In the genomic region with DNA sequence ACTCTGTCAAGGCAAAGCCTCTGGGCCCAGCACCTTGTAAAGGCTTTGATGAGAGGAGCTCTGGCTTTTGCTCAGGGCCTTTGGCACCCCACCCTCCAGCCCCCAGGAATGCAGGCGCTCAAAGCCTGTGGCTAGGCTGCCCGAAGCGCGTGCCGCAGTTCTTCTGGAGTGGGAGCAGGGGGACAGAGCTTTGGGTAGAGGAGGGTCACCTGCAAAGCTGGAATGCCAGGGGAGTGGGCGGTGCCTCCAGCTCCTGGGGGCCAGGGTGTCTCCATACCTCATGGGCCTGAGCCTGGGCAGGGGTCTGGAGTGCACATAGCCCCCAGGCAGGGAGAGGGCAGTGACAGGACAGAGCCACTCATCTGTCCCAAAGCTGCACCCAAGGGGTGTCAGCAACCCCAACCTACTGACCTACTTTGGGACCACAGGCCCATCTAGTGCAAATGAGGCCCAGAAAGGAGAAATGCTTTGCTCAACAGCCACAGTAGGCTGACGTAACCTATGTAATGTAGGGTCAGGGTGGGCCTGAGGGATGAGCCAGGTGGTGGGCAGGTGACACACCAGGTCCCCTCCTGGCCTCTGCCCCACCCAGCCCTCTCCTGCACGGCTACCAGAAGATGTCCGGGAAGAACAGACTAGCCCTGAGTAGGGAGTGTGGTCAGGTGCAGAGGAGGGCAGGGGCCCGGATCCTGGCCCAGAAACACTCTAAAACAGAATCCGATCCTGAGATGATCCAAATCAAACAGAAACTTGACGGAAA, we compare ENCODE assay signal across 19 cellular contexts. TPM values are rescaled to one million over a fixed set of nuclear protein-coding genes. Genes with fewer than 3 reads are reported as not detected.
A peak's percentile ranks its signal among the peaks of the same experiment; 100 is the strongest.
DNase-seq lines count a peak whose midpoint lies in the region; ATAC-seq and TF ChIP-seq lines count a peak whose summit lies in the region.
"Had no signal": no experiment of that assay in that cellular context is flagged by ENCODE, and none has a peak within 500 bp of the region (broad histone marks: within the 10 kb centered on the region; RNA-seq: fewer than 3 reads in every experiment).

No MANE protein-coding gene starts in this region.

- POLR2A ChIA-PET in activated CD8-positive, alpha-beta T cell treated with anti-CD3 and anti-CD28 coated beads, Interleukin-2, amount 10 ng/mL, durations not matched to agents 7 days and 5 days (lab: Charles Lee): interaction anchor here (0.9 kb wide), 1 partner anchor 153 kb away, joined by 3 read pairs; a partner anchor contains a TSS
- POLR2A ChIA-PET in activated CD8-positive, alpha-beta T cell treated with anti-CD3 and anti-CD28 coated beads for 36 hours (lab: Charles Lee): no interaction called here
- POLR2A ChIA-PET in Panc1 (lab: Charles Lee): no interaction called here

- DNase-seq in activated CD8-positive, alpha-beta T cell treated with anti-CD3 and anti-CD28 coated beads, Interleukin-2, amount 10 ng/mL, durations not matched to agents 7 days and 5 days: no peak
- no peak for DNase-seq in activated CD8-positive, alpha-beta T cell treated with anti-CD3 and anti-CD28 coated beads for 36 hours
- DNase-seq in Panc1 (ENCODE audit: low read depth, low spot score): no peak
- peak; percentile 53 for DNase-seq in endodermal cell
- DNase-seq in stimulated activated effector memory CD8-positive, alpha-beta T cell treated with anti-CD3 and anti-CD28 coated beads, Interleukin-12 subunit alpha, Interleukin-12 subunit beta, amount 100 ng/mL, for 72 hours (ENCODE audit: low spot score in 2 of 2): no peak
- no peak for DNase-seq in hippocampal formation (lab: John Stamatoyannopoulos, UW)
- DNase-seq in activated T-cell treated with anti-CD3 and anti-CD28 coated beads, Interleukin-2, amount 50 U/mL, for 1 hour: no peak
- no peak for DNase-seq in COLO668 (lab: John Stamatoyannopoulos, UW; ENCODE audit: unreplicated experiment)
- DNase-seq: activated CD4-positive, CD25-positive, alpha-beta regulatory T cell treated with anti-CD3 and anti-CD28 coated beads, Interleukin-2, amount 50 U/mL, for 72 hours; activated T-cell treated with anti-CD3 and anti-CD28 coated beads for 4 hours; CD8-positive, alpha-beta T cell; effector CD4-positive, alpha-beta T cell; GOT3; Karpas-422; mesendoderm; NCI-H1436 treated with DMSO at 0.1 percent for 48 hours; Right ventricle myocardium superior; stimulated activated naive CD8-positive, alpha-beta T cell treated with anti-CD3 and anti-CD28 coated beads, Interleukin-15, amount 100 ng/mL, for 72 hours; uterus had no signal

- no peak overlapping the region for H3K9ac ChIP-seq in endodermal cell (ENCODE audit: extremely low read depth, low read length, poor library complexity, severe bottlenecking)

- no peak overlapping the region for H3K27ac ChIP-seq in Panc1 (ENCODE audit: low read length)
- H3K27ac ChIP-seq in endodermal cell (ENCODE audit: low read depth, low read length): no peak overlapping the region
- H3K27ac ChIP-seq: uterus had no signal

- peaks cover 11% of the 10 kb centered on the region for H3K4me1 ChIP-seq in Panc1 (ENCODE audit: control insufficient read depth, insufficient read depth, low read length)
- H3K4me1 ChIP-seq in endodermal cell (ENCODE audit: control insufficient read depth, insufficient read depth, low read length): peaks cover 7% of the 10 kb centered on the region

- H3K9me3 ChIP-seq in Panc1 (ENCODE audit: control insufficient read depth, insufficient read depth, low read depth, low read length): no peaks in the 10 kb centered on the region
- no peaks in the 10 kb centered on the region for H3K9me3 ChIP-seq in endodermal cell (ENCODE audit: control insufficient read depth, low read length)
- H3K9me3 ChIP-seq: uterus had no signal

- H3K4me1 Mint-ChIP-seq in activated CD8-positive, alpha-beta T cell treated with anti-CD3 and anti-CD28 coated beads, Interleukin-2, amount 10 ng/mL, durations not matched to agents 7 days and 5 days (ENCODE audit: low read depth): peaks cover 33% of the 10 kb centered on the region
- H3K4me1 Mint-ChIP-seq in activated CD8-positive, alpha-beta T cell treated with anti-CD3 and anti-CD28 coated beads for 36 hours (ENCODE audit: low read depth): peaks cover 26% of the 10 kb centered on the region
- peaks cover 9% of the 10 kb centered on the region for H3K4me1 Mint-ChIP-seq in endodermal cell
- peaks cover 27% of the 10 kb centered on the region for H3K4me1 Mint-ChIP-seq in stimulated activated effector memory CD8-positive, alpha-beta T cell treated with anti-CD3 and anti-CD28 coated beads, Interleukin-12 subunit alpha, Interleukin-12 subunit beta, amount 100 ng/mL, for 72 hours

- intact Hi-C loops in activated CD8-positive, alpha-beta T cell treated with anti-CD3 and anti-CD28 coated beads for 36 hours (cut with micrococcal nuclease): no loop called here
- intact Hi-C loops in Panc1 (cut with micrococcal nuclease; ENCODE audit: unreplicated experiment): no loop called here

- no peaks in the 10 kb centered on the region for H3K27me3 Mint-ChIP-seq in activated CD8-positive, alpha-beta T cell treated with anti-CD3 and anti-CD28 coated beads, Interleukin-2, amount 10 ng/mL, durations not matched to agents 7 days and 5 days (ENCODE audit: low read depth)
- no peaks in the 10 kb centered on the region for H3K27me3 Mint-ChIP-seq in activated CD8-positive, alpha-beta T cell treated with anti-CD3 and anti-CD28 coated beads for 36 hours
- no peaks in the 10 kb centered on the region for H3K27me3 Mint-ChIP-seq in endodermal cell (ENCODE audit: insufficient read depth)
- H3K27me3 Mint-ChIP-seq: stimulated activated naive CD8-positive, alpha-beta T cell treated with anti-CD3 and anti-CD28 coated beads, Interleukin-15, amount 100 ng/mL, for 72 hours had no signal

- no peaks in the 10 kb centered on the region for H3K36me3 ChIP-seq in Panc1 (ENCODE audit: control insufficient read depth, insufficient read depth, low read length)
- H3K36me3 ChIP-seq in endodermal cell (ENCODE audit: control insufficient read depth, insufficient read depth, low read length): peaks cover 3% of the 10 kb centered on the region
- H3K36me3 ChIP-seq: uterus had no signal

- 88 to 100% methylated on average over 4 to 12 of the region's 12 CpGs for WGBS in endodermal cell (ENCODE audit: insufficient coverage in 1 of 2, insufficient read length in 1 of 2), 2 experiments

- no peak for ATAC-seq in activated CD8-positive, alpha-beta T cell treated with anti-CD3 and anti-CD28 coated beads, Interleukin-2, amount 10 ng/mL, durations not matched to agents 7 days and 5 days
- ATAC-seq in activated CD8-positive, alpha-beta T cell treated with anti-CD3 and anti-CD28 coated beads for 36 hours: no peak
- ATAC-seq in Panc1: no peak
- peak; percentile 39 for ATAC-seq in stimulated activated effector memory CD8-positive, alpha-beta T cell treated with anti-CD3 and anti-CD28 coated beads, Interleukin-12 subunit alpha, Interleukin-12 subunit beta, amount 100 ng/mL, for 72 hours
- ATAC-seq: CD8-positive, alpha-beta T cell; stimulated activated naive CD8-positive, alpha-beta T cell treated with anti-CD3 and anti-CD28 coated beads, Interleukin-15, amount 100 ng/mL, for 72 hours had no signal

- CTCF ChIA-PET in activated CD8-positive, alpha-beta T cell treated with anti-CD3 and anti-CD28 coated beads, Interleukin-2, amount 10 ng/mL, durations not matched to agents 7 days and 5 days (lab: Charles Lee): no interaction called here
- CTCF ChIA-PET in activated CD8-positive, alpha-beta T cell treated with anti-CD3 and anti-CD28 coated beads for 36 hours (lab: Charles Lee): no interaction called here
- CTCF ChIA-PET in Panc1 (lab: Charles Lee): no interaction called here

- in situ Hi-C loops in Panc1 (cut with HindIII; ENCODE audit: low pct_unique_long_range_greater_than_20kb, low sequenced_read_pairs): no loop called here

- peak overlapping the region; percentile 56 for H3K27ac Mint-ChIP-seq in activated CD8-positive, alpha-beta T cell treated with anti-CD3 and anti-CD28 coated beads, Interleukin-2, amount 10 ng/mL, durations not matched to agents 7 days and 5 days
- no peak overlapping the region for H3K27ac Mint-ChIP-seq in activated CD8-positive, alpha-beta T cell treated with anti-CD3 and anti-CD28 coated beads for 36 hours
- peak overlapping the region; percentile 30 for H3K27ac Mint-ChIP-seq in endodermal cell
- H3K27ac Mint-ChIP-seq in stimulated activated effector memory CD8-positive, alpha-beta T cell treated with anti-CD3 and anti-CD28 coated beads, Interleukin-12 subunit alpha, Interleukin-12 subunit beta, amount 100 ng/mL, for 72 hours: peak overlapping the region; percentile 91
- H3K27ac Mint-ChIP-seq: CD8-positive, alpha-beta T cell had no signal

- no peak for TF ChIP-seq CTCF in activated CD8-positive, alpha-beta T cell treated with anti-CD3 and anti-CD28 coated beads for 36 hours (IDR thresholded peaks at IDR 0.05)
- TF ChIP-seq CTCF in Panc1 (IDR thresholded peaks at IDR 0.05): no peak
- no peak for TF ChIP-seq CTCF in endodermal cell (conservative IDR thresholded peaks at IDR 0.05)

- peaks cover 13% of the 10 kb centered on the region for H3K36me3 Mint-ChIP-seq in activated CD8-positive, alpha-beta T cell treated with anti-CD3 and anti-CD28 coated beads, Interleukin-2, amount 10 ng/mL, durations not matched to agents 7 days and 5 days (ENCODE audit: low read depth)
- peaks cover 12% of the 10 kb centered on the region for H3K36me3 Mint-ChIP-seq in activated CD8-positive, alpha-beta T cell treated with anti-CD3 and anti-CD28 coated beads for 36 hours (ENCODE audit: low read depth)
- H3K36me3 Mint-ChIP-seq in endodermal cell (ENCODE audit: low read depth): peaks cover 4% of the 10 kb centered on the region
- peaks cover 20% of the 10 kb centered on the region for H3K36me3 Mint-ChIP-seq in stimulated activated effector memory CD8-positive, alpha-beta T cell treated with anti-CD3 and anti-CD28 coated beads, Interleukin-12 subunit alpha, Interleukin-12 subunit beta, amount 100 ng/mL, for 72 hours
- H3K36me3 Mint-ChIP-seq: CD8-positive, alpha-beta T cell had no signal

- BruUV-seq in Panc1 (replicated peaks; lab: Mats Ljungman, UMichigan): TSS peak; percentile 54

- H3K9me3 Mint-ChIP-seq in activated CD8-positive, alpha-beta T cell treated with anti-CD3 and anti-CD28 coated beads, Interleukin-2, amount 10 ng/mL, durations not matched to agents 7 days and 5 days (ENCODE audit: insufficient read depth): no peaks in the 10 kb centered on the region
- H3K9me3 Mint-ChIP-seq in activated CD8-positive, alpha-beta T cell treated with anti-CD3 and anti-CD28 coated beads for 36 hours: no peaks in the 10 kb centered on the region
- H3K9me3 Mint-ChIP-seq in endodermal cell: no peaks in the 10 kb centered on the region
- H3K9me3 Mint-ChIP-seq in stimulated activated effector memory CD8-positive, alpha-beta T cell treated with anti-CD3 and anti-CD28 coated beads, Interleukin-12 subunit alpha, Interleukin-12 subunit beta, amount 100 ng/mL, for 72 hours: no peaks in the 10 kb centered on the region
- H3K9me3 Mint-ChIP-seq: CD8-positive, alpha-beta T cell; stimulated activated naive CD8-positive, alpha-beta T cell treated with anti-CD3 and anti-CD28 coated beads, Interleukin-15, amount 100 ng/mL, for 72 hours had no signal

- no peak overlapping the region for H3K4me3 Mint-ChIP-seq in activated CD8-positive, alpha-beta T cell treated with anti-CD3 and anti-CD28 coated beads, Interleukin-2, amount 10 ng/mL, durations not matched to agents 7 days and 5 days
- H3K4me3 Mint-ChIP-seq in activated CD8-positive, alpha-beta T cell treated with anti-CD3 and anti-CD28 coated beads for 36 hours: no peak overlapping the region
- no peak overlapping the region for H3K4me3 Mint-ChIP-seq in endodermal cell
- H3K4me3 Mint-ChIP-seq in stimulated activated effector memory CD8-positive, alpha-beta T cell treated with anti-CD3 and anti-CD28 coated beads, Interleukin-12 subunit alpha, Interleukin-12 subunit beta, amount 100 ng/mL, for 72 hours: peak overlapping the region; percentile 63
- H3K4me3 Mint-ChIP-seq: CD8-positive, alpha-beta T cell; stimulated activated naive CD8-positive, alpha-beta T cell treated with anti-CD3 and anti-CD28 coated beads, Interleukin-15, amount 100 ng/mL, for 72 hours had no signal

- no peaks in the 10 kb centered on the region for H3K27me3 ChIP-seq in Panc1 (ENCODE audit: control insufficient read depth, insufficient read depth, low read length)
- no peaks in the 10 kb centered on the region for H3K27me3 ChIP-seq in endodermal cell (ENCODE audit: control insufficient read depth, insufficient read depth, low read length, poor library complexity, severe bottlenecking)
- H3K27me3 ChIP-seq: uterus had no signal

- H3K4me3 ChIP-seq in Panc1 (ENCODE audit: low read depth in 2 of 2, low read length in 2 of 2) (no peak overlapping the region), endodermal cell (ENCODE audit: low read length) (no peak overlapping the region)
- H3K4me3 ChIP-seq: uterus had no signal

RNA-seq across cellular contexts. Expression of a gene that starts 2.2 kb away (rescaled TPM):
- 10 to 100 TPM in 1 of 2 experiments, 1 to 10 TPM in 1; 9.6 to 11.7 TPM for total RNA-seq in activated CD8-positive, alpha-beta T cell treated with anti-CD3 and anti-CD28 coated beads, Interleukin-2, amount 10 ng/mL, durations not matched to agents 7 days and 5 days
- total RNA-seq in activated CD8-positive, alpha-beta T cell treated with anti-CD3 and anti-CD28 coated beads for 36 hours: 1 to 10 TPM; 6.9 to 7.3 TPM
- total RNA-seq in Panc1 (2021; ENCODE audit: unreplicated experiment) (5.4 TPM), endodermal cell (10 to 100 TPM in 1 of 2 donors, 1 to 10 TPM in 1; 9.7 to 17.4 TPM)
- 3.6 TPM for polyA plus RNA-seq in Panc1 (2012; ENCODE audit: insufficient read length)
- polyA plus RNA-seq in endodermal cell (2013, experiment 1 of 2): 7.7 TPM
- polyA plus RNA-seq in endodermal cell (2013, experiment 2 of 2): 7.1 TPM

RNA-seq across cellular contexts. Expression of a gene that starts 22.2 kb away (rescaled TPM):
- total RNA-seq in activated CD8-positive, alpha-beta T cell treated with anti-CD3 and anti-CD28 coated beads, Interleukin-2, amount 10 ng/mL, durations not matched to agents 7 days and 5 days: 10 to 100 TPM; 64.5 to 69.7 TPM
- total RNA-seq in activated CD8-positive, alpha-beta T cell treated with anti-CD3 and anti-CD28 coated beads for 36 hours: 10 to 100 TPM; 43.1 to 47.2 TPM
- total RNA-seq in Panc1 (2021; ENCODE audit: unreplicated experiment) (68.7 TPM), endodermal cell (10 to 100 TPM; 51.6 to 59.6 TPM)
- 42.4 TPM for polyA plus RNA-seq in Panc1 (2012; ENCODE audit: insufficient read length)
- 31.9 TPM for polyA plus RNA-seq in endodermal cell (2013, experiment 1 of 2)
- polyA plus RNA-seq in endodermal cell (2013, experiment 2 of 2): 28.2 TPM
